Comparison of ENCODE assay signal across 25 cellular contexts in genomic region chr2:204331180-204331579, GRCh38.
DNase-seq lines count a peak whose midpoint lies in the region; ATAC-seq, FAIRE-seq and TF ChIP-seq lines count a peak whose summit lies in the region.
"Had no signal": no experiment of that assay in that cellular context is flagged by ENCODE, and none has a peak within 500 bp of the region (broad histone marks: within the 10 kb centered on the region; RNA-seq: fewer than 3 reads in every experiment).

No MANE protein-coding gene starts in this region.

- POLR2A ChIA-PET in A549 (lab: Yijun Ruan, JAX) (no interaction called here), IMR-90 (lab: Charles Lee; ENCODE audit: unreplicated experiment) (no interaction called here), K562 (lab: Yijun Ruan, JAX) (no interaction called here), HEK293T (lab: Yijun Ruan, JAX) (no interaction called here)

- FAIRE-seq in A549 (lab: Jason Lieb, UNC) (no peak), K562 (lab: Jason Lieb, UNC) (no peak)
- FAIRE-seq: A204.1, D721Med, GM12892, GM18507 had no signal

- no peaks in the 10 kb centered on the region for H3K9me3 Mint-ChIP-seq in activated T-helper 2 cell treated with anti-CD3 and anti-CD28 coated beads, Interferon-gamma antibody, Interleukin-2, Interleukin-4, amounts not matched to agents 10 μg/mL and 5 μg/mL and 100 μg/mL, durations not matched to agents 14 hours and 24 hours and 36 hours
- H3K9me3 Mint-ChIP-seq: CD4-positive, alpha-beta T cell; CD8-positive, alpha-beta T cell had no signal

- H3K4me3 ChIP-seq in A549 (no peak overlapping the region), IMR-90 (ENCODE audit: insufficient read depth, low read depth, low read length) (no peak overlapping the region), K562 (no peak overlapping the region)
- H3K4me3 ChIP-seq: BLaER1 treated with 17β-estradiol and CSF1 and Interleukin-3, amounts not matched to agents 10 nM and 100 nM; GM12878 had no signal

- H3K27me3 ChIP-seq in IMR-90 (ENCODE audit: control insufficient read depth, insufficient read depth, low read length) (no peaks in the 10 kb centered on the region), K562 (ENCODE audit: control insufficient read depth in 2 of 2, insufficient read depth in 2 of 2, low read length in 2 of 2) (no peaks in the 10 kb centered on the region)
- H3K27me3 ChIP-seq: BLaER1 treated with 17β-estradiol and CSF1 and Interleukin-3, amounts not matched to agents 10 nM and 100 nM had no signal

- no peak overlapping the region for H4K5ac ChIP-seq in IMR-90 (ENCODE audit: low read depth, low read length)

- H2BK120ac ChIP-seq in IMR-90 (ENCODE audit: low read depth, low read length): no peak overlapping the region

- H2AK5ac ChIP-seq in IMR-90 (ENCODE audit: low read depth, low read length): no peak overlapping the region

- intact Hi-C loops in IMR-90 (cut with micrococcal nuclease): no loop called here
- intact Hi-C loops in K562 (cut with micrococcal nuclease): no loop called here
- intact Hi-C loops in activated T-helper 2 cell treated with anti-CD3 and anti-CD28 coated beads, Interferon-gamma antibody, Interleukin-2, Interleukin-4, amounts not matched to agents 10 μg/mL and 5 μg/mL and 100 μg/mL, durations not matched to agents 14 hours and 24 hours and 36 hours (cut with micrococcal nuclease): no loop called here

- no peaks in the 10 kb centered on the region for H3K79me1 ChIP-seq in IMR-90 (ENCODE audit: low read depth in 1 of 2, low read length in 2 of 2)

- ATAC-seq in A549: no peak
- ATAC-seq in IMR-90 (ENCODE audit: low read depth): no peak
- ATAC-seq in K562: no peak
- ATAC-seq: CD8-positive, alpha-beta T cell; GM12878 had no signal

- no peak overlapping the region for H2BK15ac ChIP-seq in IMR-90 (ENCODE audit: low read depth, low read length)

- H3K9me3 ChIP-seq in A549 (no peaks in the 10 kb centered on the region), IMR-90 (ENCODE audit: control insufficient read depth, insufficient read depth, low read length) (no peaks in the 10 kb centered on the region), K562 (replicated peaks; ENCODE audit: control insufficient read depth, insufficient read depth, low read depth, low read length) (no peaks in the 10 kb centered on the region)
- H3K9me3 ChIP-seq: BLaER1 treated with 17β-estradiol and CSF1 and Interleukin-3, amounts not matched to agents 10 nM and 100 nM; Caco-2 had no signal

- H3K9me1 ChIP-seq in IMR-90 (ENCODE audit: insufficient read depth, low read length) (peaks cover 11% of the 10 kb centered on the region; the same call in 1 of the 2 replicates), K562 (ENCODE audit: control insufficient read depth, insufficient read depth, low read length) (no peaks in the 10 kb centered on the region)

- no peak overlapping the region for H3K4me3 Mint-ChIP-seq in activated T-helper 2 cell treated with anti-CD3 and anti-CD28 coated beads, Interferon-gamma antibody, Interleukin-2, Interleukin-4, amounts not matched to agents 10 μg/mL and 5 μg/mL and 100 μg/mL, durations not matched to agents 14 hours and 24 hours and 36 hours (ENCODE audit: low read depth)
- H3K4me3 Mint-ChIP-seq: B cell; CD4-positive, alpha-beta T cell; CD8-positive, alpha-beta T cell had no signal

- no TSS peak for BruUV-seq in IMR-90 (replicated peaks; lab: Mats Ljungman, UMichigan)
- BruUV-seq in K562 (replicated peaks; lab: Mats Ljungman, UMichigan): no TSS peak

- H3K23ac ChIP-seq in IMR-90 (ENCODE audit: low read depth, low read length): no peak overlapping the region

- no peaks in the 10 kb centered on the region for H3K4me1 ChIP-seq in A549
- H3K4me1 ChIP-seq in IMR-90 (ENCODE audit: control insufficient read depth, insufficient read depth, low read length): peaks cover 6% of the 10 kb centered on the region; the same call in 1 of the 2 replicates
- H3K4me1 ChIP-seq in K562 (replicated peaks in 1 of 2; ENCODE audit: control insufficient read depth in 2 of 2, insufficient read depth in 2 of 2, low read length in 2 of 2): no peaks in the 10 kb centered on the region
- H3K4me1 ChIP-seq: BLaER1 treated with 17β-estradiol and CSF1 and Interleukin-3, amounts not matched to agents 10 nM and 100 nM had no signal

- DNase-seq in A549 (ENCODE audit: low read depth in 1 of 2, low spot score in 1 of 2): no peak
- peak; percentile 21 for DNase-seq in EH (ENCODE audit: low read depth)
- DNase-seq in IMR-90: peak; percentile 51
- DNase-seq in K562 (ENCODE audit: extremely low read depth in 1 of 4, low spot score in 3 of 4): no peak
- DNase-seq in globus pallidus (ENCODE audit: low spot score): no peak
- no peak for DNase-seq in HEK293T (ENCODE audit: extremely low spot score)
- no peak for DNase-seq in NCI-H345 (lab: John Stamatoyannopoulos, UW)
- no peak for DNase-seq in activated T-helper 2 cell treated with anti-CD3 and anti-CD28 coated beads, Interferon-gamma antibody, Interleukin-2, Interleukin-4, amounts not matched to agents 10 μg/mL and 5 μg/mL and 100 μg/mL, durations not matched to agents 14 hours and 24 hours and 36 hours (ENCODE audit: low spot score)
- DNase-seq: 8988T; AML-193; Caco-2; Calu3; CD4-positive, alpha-beta T cell; CD8-positive, alpha-beta T cell; DMS79 treated with DMSO at 0.1 percent for 48 hours; EL; GDM1 had no signal

- H3K4me1 Mint-ChIP-seq in activated T-helper 2 cell treated with anti-CD3 and anti-CD28 coated beads, Interferon-gamma antibody, Interleukin-2, Interleukin-4, amounts not matched to agents 10 μg/mL and 5 μg/mL and 100 μg/mL, durations not matched to agents 14 hours and 24 hours and 36 hours (ENCODE audit: low read depth): no peaks in the 10 kb centered on the region
- H3K4me1 Mint-ChIP-seq: B cell had no signal

- dilution Hi-C loops in IMR-90 (cut with HindIII; ENCODE audit: low sequenced_read_pairs, unreplicated experiment): no loop called here

- no peak overlapping the region for H3K27ac ChIP-seq in A549
- no peak overlapping the region for H3K27ac ChIP-seq in IMR-90 (ENCODE audit: insufficient read depth, low read length)
- no peak overlapping the region for H3K27ac ChIP-seq in K562 (ENCODE audit: extremely low read depth, low read depth, low read length)
- H3K27ac ChIP-seq: BLaER1 treated with 17β-estradiol and CSF1 and Interleukin-3, amounts not matched to agents 10 nM and 100 nM; C4-2B had no signal

- no peak overlapping the region for H4K8ac ChIP-seq in IMR-90 (ENCODE audit: low read depth in 2 of 2, low read length in 2 of 2)

- no peak overlapping the region for H3K4ac ChIP-seq in IMR-90 (ENCODE audit: low read depth, low read length)

- H2BK20ac ChIP-seq in IMR-90 (ENCODE audit: low read depth, low read length): no peak overlapping the region

- TF ChIP-seq RAD21 in A549 (conservative IDR thresholded peaks at IDR 0.05 in 1 of 2, IDR thresholded peaks at IDR 0.05 in 1 of 2) (no peak), IMR-90 (IDR thresholded peaks at IDR 0.05; ENCODE audit: low read length) (no peak), K562 (CRISPR knock-in tag; conservative IDR thresholded peaks at IDR 0.05 in 1 of 2, IDR thresholded peaks at IDR 0.05 in 1 of 2) (no peak)

- H3K36me3 ChIP-seq in IMR-90 (ENCODE audit: control insufficient read depth, insufficient read depth, low read length) (no peaks in the 10 kb centered on the region), K562 (ENCODE audit: control insufficient read depth, insufficient read depth, low read length) (no peaks in the 10 kb centered on the region)
- H3K36me3 ChIP-seq: BLaER1 treated with 17β-estradiol and CSF1 and Interleukin-3, amounts not matched to agents 10 nM and 100 nM had no signal

- H3K9ac ChIP-seq in IMR-90 (ENCODE audit: low read depth, low read length) (no peak overlapping the region), K562 (ENCODE audit: insufficient read depth in 1 of 2, low read depth in 2 of 2, low read length in 2 of 2) (no peak overlapping the region)
- H3K9ac ChIP-seq: BLaER1 treated with 17β-estradiol and CSF1 and Interleukin-3, amounts not matched to agents 10 nM and 100 nM had no signal

- no peak for TF ChIP-seq CTCF in A549 (IDR thresholded peaks at IDR 0.05)
- no peak for TF ChIP-seq CTCF in IMR-90 (conservative IDR thresholded peaks at IDR 0.05; ENCODE audit: low read depth, low read length)
- no peak for TF ChIP-seq CTCF in K562 (IDR thresholded peaks at IDR 0.05 in 2 of 3, conservative IDR thresholded peaks at IDR 0.05 in 1 of 3; ENCODE audit: insufficient read depth in 2 of 3, low read depth in 1 of 3, low read length in 3 of 3)

- no peak for TF ChIP-seq POLR2A in A549 (IDR thresholded peaks at IDR 0.05; ENCODE audit: low read length)
- no peak for TF ChIP-seq POLR2A in IMR-90 (IDR thresholded peaks at IDR 0.05; ENCODE audit: low read depth, low read length)
- TF ChIP-seq POLR2A in K562 (conservative IDR thresholded peaks at IDR 0.05): no peak

- H3K27ac Mint-ChIP-seq in activated T-helper 2 cell treated with anti-CD3 and anti-CD28 coated beads, Interferon-gamma antibody, Interleukin-2, Interleukin-4, amounts not matched to agents 10 μg/mL and 5 μg/mL and 100 μg/mL, durations not matched to agents 14 hours and 24 hours and 36 hours: no peak overlapping the region
- H3K27ac Mint-ChIP-seq: B cell; CD4-positive, alpha-beta T cell; CD8-positive, alpha-beta T cell had no signal

- no peak overlapping the region for H3K4me2 ChIP-seq in A549
- no peak overlapping the region for H3K4me2 ChIP-seq in IMR-90 (ENCODE audit: low read depth, low read length)
- H3K4me2 ChIP-seq in K562 (ENCODE audit: insufficient read depth, low read length): no peak overlapping the region
- H3K4me2 ChIP-seq: BLaER1 treated with 17β-estradiol and CSF1 and Interleukin-3, amounts not matched to agents 10 nM and 100 nM had no signal

- H2AK9ac ChIP-seq in IMR-90 (replicated peaks; ENCODE audit: low read depth, low read length, poor library complexity): no peak overlapping the region

- H4K20me1 ChIP-seq in IMR-90 (ENCODE audit: insufficient read depth, low read length) (no peaks in the 10 kb centered on the region), K562 (replicated peaks; ENCODE audit: control insufficient read depth, insufficient read depth, low read length) (no peaks in the 10 kb centered on the region)
- H4K20me1 ChIP-seq: BLaER1 treated with 17β-estradiol and CSF1 and Interleukin-3, amounts not matched to agents 10 nM and 100 nM had no signal

- TF ChIP-seq EP300 in A549 (IDR thresholded peaks at IDR 0.05): no peak
- TF ChIP-seq EP300 in K562 (IDR thresholded peaks at IDR 0.05; ENCODE audit: low read length): no peak

- CTCF ChIA-PET in A549 (lab: Yijun Ruan, JAX) (no interaction called here), IMR-90 (lab: Yijun Ruan, JAX) (no interaction called here), K562 (lab: Yijun Ruan, JAX; ENCODE audit: low intra/inter-chr PET ratio) (no interaction called here), HEK293T (lab: Yijun Ruan, JAX) (no interaction called here)

- no peak overlapping the region for H3K14ac ChIP-seq in IMR-90 (replicated peaks; ENCODE audit: low read depth, low read length)

- 80% methylated on average over 6 of the region's 6 CpGs for WGBS in A549 (ENCODE audit: missing lambda C conversion rate)
- WGBS in IMR-90 (ENCODE audit: extremely low coverage in 2 of 2, insufficient read length in 1 of 2), 2 experiments: no CpG with 5 or more reads among the region's 6 CpGs
- WGBS in K562 (ENCODE audit: insufficient coverage, low coverage, missing lambda C conversion rate): 42% methylated on average over 6 of the region's 6 CpGs

- H3K36me3 Mint-ChIP-seq in activated T-helper 2 cell treated with anti-CD3 and anti-CD28 coated beads, Interferon-gamma antibody, Interleukin-2, Interleukin-4, amounts not matched to agents 10 μg/mL and 5 μg/mL and 100 μg/mL, durations not matched to agents 14 hours and 24 hours and 36 hours (ENCODE audit: low read depth): no peaks in the 10 kb centered on the region
- H3K36me3 Mint-ChIP-seq: CD8-positive, alpha-beta T cell had no signal

- peaks cover 9% of the 10 kb centered on the region for H3K27me3 Mint-ChIP-seq in activated T-helper 2 cell treated with anti-CD3 and anti-CD28 coated beads, Interferon-gamma antibody, Interleukin-2, Interleukin-4, amounts not matched to agents 10 μg/mL and 5 μg/mL and 100 μg/mL, durations not matched to agents 14 hours and 24 hours and 36 hours (ENCODE audit: low read depth)

- H2BK5ac ChIP-seq in IMR-90 (ENCODE audit: low read depth, low read length, poor library complexity, severe bottlenecking): no peak overlapping the region

- H3K18ac ChIP-seq in IMR-90 (ENCODE audit: low read depth, low read length): no peak overlapping the region

- in situ Hi-C loops in IMR-90 (cut with MboI; ENCODE audit: low sequenced_read_pairs): loop anchor here (25.0 kb wide), 1 partner anchor 531 kb away; no protein-coding TSS in a partner anchor
- in situ Hi-C loops in K562 (cut with MboI): no loop called here

- H2AFZ ChIP-seq in IMR-90 (replicated peaks; ENCODE audit: low read length, poor library complexity): no peak overlapping the region
- no peak overlapping the region for H2AFZ ChIP-seq in K562 (ENCODE audit: low read depth, low read length)

- H4K91ac ChIP-seq in IMR-90 (ENCODE audit: insufficient read depth, low read depth, low read length): no peak overlapping the region

- H3K79me2 ChIP-seq in K562 (ENCODE audit: control insufficient read depth, insufficient read depth, low read length): no peaks in the 10 kb centered on the region

- no peak overlapping the region for H3K56ac ChIP-seq in IMR-90 (ENCODE audit: extremely low read depth, insufficient read depth, low read length)

Comparison
In these comparisons a context has a peak if more than half of its experiments do, and no peak if none do; other contexts are left out.
1. DNase-seq: peak in EH (single experiment) and IMR-90 (single experiment); none in A549 (0 of 2), K562 (0 of 4), globus pallidus (single experiment), HEK293T (single experiment), NCI-H345 (single experiment) and activated T-helper 2 cell treated with anti-CD3 and anti-CD28 coated beads, Interferon-gamma antibody, Interleukin-2, Interleukin-4, amounts not matched to agents 10 μg/mL and 5 μg/mL and 100 μg/mL, durations not matched to agents 14 hours and 24 hours and 36 hours (single experiment).
2. Of the 35 proteins assayed by ChIP-seq in both K562 and A549: peak only in K562: none; only in A549: MAFK; in both: none; in neither: 34.